14 cellular contexts compared by ENCODE assay signal in the genomic region with DNA sequence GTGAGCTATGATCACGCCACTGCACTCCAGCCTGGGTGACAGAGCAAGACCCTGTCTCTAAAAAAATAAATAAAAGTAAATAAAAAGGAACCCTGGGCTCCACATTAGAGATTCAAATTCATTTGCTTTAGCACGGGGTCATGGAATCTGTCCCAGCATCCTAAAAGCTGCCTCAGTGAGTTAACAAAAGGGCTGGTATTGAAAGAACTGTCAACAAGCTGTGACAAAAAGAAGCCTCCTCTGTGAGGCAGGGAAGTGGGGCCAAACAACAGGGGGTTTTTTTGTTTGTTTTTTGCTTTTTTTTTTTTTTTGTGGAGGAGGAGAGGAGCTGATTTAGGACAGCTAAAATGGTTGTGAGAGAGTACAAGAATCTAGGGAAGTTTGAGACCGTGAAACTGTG.
DNase-seq lines count a peak whose midpoint lies in the region; ATAC-seq and TF ChIP-seq lines count a peak whose summit lies in the region.
"Had no signal": no experiment of that assay in that cellular context is flagged by ENCODE, and none has a peak within 500 bp of the region (broad histone marks: within the 10 kb centered on the region; RNA-seq: fewer than 3 reads in every experiment).

No MANE protein-coding gene starts in this region.

- CTCF ChIA-PET in A673 (lab: Charles Lee): no interaction called here
- CTCF ChIA-PET in OCI-LY7 (lab: Charles Lee; ENCODE audit: unreplicated experiment): no interaction called here

- H3K4me3 Mint-ChIP-seq in GM23338: no peak overlapping the region
- H3K4me3 Mint-ChIP-seq in neural progenitor cell: no peak overlapping the region
- H3K4me3 Mint-ChIP-seq: B cell; CD4-positive, alpha-beta T cell had no signal

- POLR2A ChIA-PET in A673 (lab: Charles Lee; ENCODE audit: low non-redundant PET): interaction anchor here (0.6 kb wide), 1 partner anchor 1044 kb away, joined by 4 read pairs; no protein-coding TSS in a partner anchor
- POLR2A ChIA-PET in OCI-LY7 (lab: Charles Lee): interaction anchor here (0.6 to 0.7 kb wide), 4 partner anchors 9 to 1779 kb away, joined by 3 to 8 read pairs (median 5); no protein-coding TSS in a partner anchor

- H3K27me3 ChIP-seq in A673 (replicated peaks; ENCODE audit: insufficient read depth, low read depth, low read length, poor library complexity): no peaks in the 10 kb centered on the region
- H3K27me3 ChIP-seq in GM23338 (ENCODE audit: insufficient read depth): no peaks in the 10 kb centered on the region
- H3K27me3 ChIP-seq in neural progenitor cell: no peaks in the 10 kb centered on the region
- H3K27me3 ChIP-seq in tibial artery: no peaks in the 10 kb centered on the region

- H3F3A ChIP-seq in GM23338 (replicated peaks; ENCODE audit: low read depth): no peaks in the 10 kb centered on the region
- peaks cover 16% of the 10 kb centered on the region for H3F3A ChIP-seq in neural progenitor cell (ENCODE audit: low read depth)

- ATAC-seq in GM23338 (peak; percentile 71), HG03520 (IDR thresholded peaks at IDR 0.05; ENCODE audit: unreplicated experiment) (no peak)

- H3K4me2 ChIP-seq in GM23338 (no peak overlapping the region), neural progenitor cell (peak overlapping the region; percentile 66), OCI-LY7 (ENCODE audit: low read length) (no peak overlapping the region)

- H3K27me3 Mint-ChIP-seq in GM23338 (ENCODE audit: insufficient read depth, low read depth, poor library complexity): no peaks in the 10 kb centered on the region
- H3K27me3 Mint-ChIP-seq in neural progenitor cell (ENCODE audit: insufficient read depth, low read depth): peaks cover 12% of the 10 kb centered on the region
- H3K27me3 Mint-ChIP-seq: B cell; CD4-positive, alpha-beta T cell had no signal

- H3K4me3 ChIP-seq in A673 (ENCODE audit: low read depth, low read length, poor library complexity, severe bottlenecking) (no peak overlapping the region), GM23338 (no peak overlapping the region), neural progenitor cell (no peak overlapping the region), OCI-LY7 (ENCODE audit: low read depth, low read length, poor library complexity, severe bottlenecking) (no peak overlapping the region), tibial artery (no peak overlapping the region)

- H3K27ac ChIP-seq in A673 (ENCODE audit: low read depth, low read length, poor library complexity, severe bottlenecking) (no peak overlapping the region), GM23338 (ENCODE audit: low read depth) (no peak overlapping the region), neural progenitor cell (peak overlapping the region; percentile 58), OCI-LY7 (ENCODE audit: low read depth, low read length, poor library complexity, severe bottlenecking) (no peak overlapping the region), tibial artery (no peak overlapping the region)

- H3K9me2 ChIP-seq in GM23338 (ENCODE audit: insufficient read depth) (peaks cover 6% of the 10 kb centered on the region; the same call in 1 of the 2 replicates), OCI-LY7 (ENCODE audit: insufficient read depth, low read length) (no peaks in the 10 kb centered on the region)

- DNase-seq in A673 (ENCODE audit: low spot score) (no peak), GM23338 (ENCODE audit: low spot score) (no peak), cerebellar cortex (ENCODE audit: low spot score) (peak; percentile 6), neural progenitor cell (ENCODE audit: low spot score) (peak; percentile 71), OCI-LY7 (ENCODE audit: low spot score) (no peak), SHP77 (lab: John Stamatoyannopoulos, UW) (no peak), tibial artery (no peak)
- DNase-seq: 8988T; ACHN; CD4-positive, alpha-beta T cell; DMS79; GDM1 had no signal

- TF ChIP-seq CTCF in A673 (conservative IDR thresholded peaks at IDR 0.05; ENCODE audit: low read depth, low read length): no peak
- TF ChIP-seq CTCF in GM23338 (conservative IDR thresholded peaks at IDR 0.05; ENCODE audit: low read depth in 2 of 2): no peak
- no peak for TF ChIP-seq CTCF in neural progenitor cell (IDR thresholded peaks at IDR 0.05)
- TF ChIP-seq CTCF in OCI-LY7 (conservative IDR thresholded peaks at IDR 0.05; ENCODE audit: low read length): no peak
- TF ChIP-seq CTCF in tibial artery (IDR thresholded peaks at IDR 0.05): no peak

- H3K4me1 Mint-ChIP-seq in GM23338 (peaks cover 6% of the 10 kb centered on the region; the same call in 2 of the 3 replicates), neural progenitor cell (peaks cover 6% of the 10 kb centered on the region)
- H3K4me1 Mint-ChIP-seq: B cell had no signal

- H3K27ac Mint-ChIP-seq in GM23338: no peak overlapping the region
- H3K27ac Mint-ChIP-seq in neural progenitor cell: peak overlapping the region; percentile 72
- H3K27ac Mint-ChIP-seq: B cell; CD4-positive, alpha-beta T cell had no signal

- BruUV-seq in A673 (replicated peaks; lab: Mats Ljungman, UMichigan): TSS peak; percentile 7
- BruUV-seq in OCI-LY7 (replicated peaks; lab: Mats Ljungman, UMichigan): no TSS peak

- no peaks in the 10 kb centered on the region for H3K4me1 ChIP-seq in A673 (ENCODE audit: insufficient read depth, low read length, poor library complexity, severe bottlenecking)
- H3K4me1 ChIP-seq in GM23338 (ENCODE audit: insufficient read depth): no peaks in the 10 kb centered on the region
- H3K4me1 ChIP-seq in neural progenitor cell: peaks cover 13% of the 10 kb centered on the region
- no peaks in the 10 kb centered on the region for H3K4me1 ChIP-seq in OCI-LY7 (ENCODE audit: insufficient read depth, low read length, poor library complexity, severe bottlenecking)
- H3K4me1 ChIP-seq in tibial artery: no peaks in the 10 kb centered on the region

- H3K36me3 Mint-ChIP-seq in GM23338 (ENCODE audit: low read depth): peaks cover 4% of the 10 kb centered on the region; the same call in 1 of the 3 replicates
- H3K36me3 Mint-ChIP-seq in neural progenitor cell: peaks cover 12% of the 10 kb centered on the region

- intact Hi-C loops in A673 (cut with micrococcal nuclease; ENCODE audit: unreplicated experiment): no loop called here
- intact Hi-C loops in OCI-LY7 (cut with micrococcal nuclease; ENCODE audit: unreplicated experiment): no loop called here
- intact Hi-C loops in tibial artery (cut with DNase I; ENCODE audit: low total_unique reads): no loop called here

- no peak overlapping the region for H2AFZ ChIP-seq in GM23338
- no peak overlapping the region for H2AFZ ChIP-seq in neural progenitor cell (replicated peaks)
- no peak overlapping the region for H2AFZ ChIP-seq in OCI-LY7 (ENCODE audit: low read length)

- H4K20me1 ChIP-seq in GM23338 (replicated peaks; ENCODE audit: insufficient read depth): no peaks in the 10 kb centered on the region
- H4K20me1 ChIP-seq in neural progenitor cell (ENCODE audit: low read depth): no peaks in the 10 kb centered on the region
- no peaks in the 10 kb centered on the region for H4K20me1 ChIP-seq in OCI-LY7 (ENCODE audit: insufficient read depth, low read length)

- H3K9me3 ChIP-seq in A673 (ENCODE audit: low read depth, low read length, poor library complexity, severe bottlenecking) (no peaks in the 10 kb centered on the region), neural progenitor cell (ENCODE audit: low read depth) (no peaks in the 10 kb centered on the region), OCI-LY7 (ENCODE audit: low read length) (no peaks in the 10 kb centered on the region), tibial artery (no peaks in the 10 kb centered on the region)

- H3K9me3 Mint-ChIP-seq in GM23338 (peaks cover 13% of the 10 kb centered on the region), neural progenitor cell (peaks cover 24% of the 10 kb centered on the region)

- no peaks in the 10 kb centered on the region for H3K79me2 ChIP-seq in GM23338 (replicated peaks; ENCODE audit: insufficient read depth)
- no peaks in the 10 kb centered on the region for H3K79me2 ChIP-seq in neural progenitor cell (ENCODE audit: low read depth)
- H3K79me2 ChIP-seq in OCI-LY7 (ENCODE audit: insufficient read depth, low read depth, low read length): no peaks in the 10 kb centered on the region

- H3K9ac ChIP-seq in neural progenitor cell: no peak overlapping the region

- no peaks in the 10 kb centered on the region for H3K36me3 ChIP-seq in A673 (ENCODE audit: insufficient read depth, low read length, poor library complexity, severe bottlenecking)
- H3K36me3 ChIP-seq in GM23338 (ENCODE audit: insufficient read depth): no peaks in the 10 kb centered on the region
- H3K36me3 ChIP-seq in neural progenitor cell: no peaks in the 10 kb centered on the region
- peaks cover 28% of the 10 kb centered on the region for H3K36me3 ChIP-seq in OCI-LY7 (ENCODE audit: insufficient read depth, low read length)
- H3K36me3 ChIP-seq in tibial artery: peaks cover 0 to 11% (median 0%) of the 10 kb centered on the region in 3 donors

TF ChIP-seq in GM23338, 12 proteins besides CTCF, POLR2A, EP300 and RAD21 (continues in another document):
- TF ChIP-seq STAT1 (IDR thresholded peaks at IDR 0.05; ENCODE audit: unreplicated experiment): no peak
- TF ChIP-seq, protein P1, sequence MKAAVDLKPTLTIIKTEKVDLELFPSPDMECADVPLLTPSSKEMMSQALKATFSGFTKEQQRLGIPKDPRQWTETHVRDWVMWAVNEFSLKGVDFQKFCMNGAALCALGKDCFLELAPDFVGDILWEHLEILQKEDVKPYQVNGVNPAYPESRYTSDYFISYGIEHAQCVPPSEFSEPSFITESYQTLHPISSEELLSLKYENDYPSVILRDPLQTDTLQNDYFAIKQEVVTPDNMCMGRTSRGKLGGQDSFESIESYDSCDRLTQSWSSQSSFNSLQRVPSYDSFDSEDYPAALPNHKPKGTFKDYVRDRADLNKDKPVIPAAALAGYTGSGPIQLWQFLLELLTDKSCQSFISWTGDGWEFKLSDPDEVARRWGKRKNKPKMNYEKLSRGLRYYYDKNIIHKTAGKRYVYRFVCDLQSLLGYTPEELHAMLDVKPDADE (IDR thresholded peaks at IDR 0.05): no peak
- no peak for TF ChIP-seq ZNF114 (CRISPR knock-in tag; IDR thresholded peaks at IDR 0.05)
- TF ChIP-seq ZNF331 (CRISPR knock-in tag; IDR thresholded peaks at IDR 0.05; ENCODE audit: low read depth): no peak
- no peak for TF ChIP-seq POLR2AphosphoS5 (IDR thresholded peaks at IDR 0.05; ENCODE audit: low read depth)

Comparison
In these comparisons a context has a peak if more than half of its experiments do, and no peak if none do; other contexts are left out.
1. DNase-seq: peak in cerebellar cortex (single experiment) and neural progenitor cell (single experiment); none in A673 (single experiment), GM23338 (single experiment), OCI-LY7 (single experiment), SHP77 (0 of 2) and tibial artery (0 of 2).